ENCODE assay signal across 26 cellular contexts in genomic region chr9:110541950-110542349, GRCh38. TPM values are rescaled to one million over a fixed set of nuclear protein-coding genes. Genes with fewer than 3 reads are reported as not detected.
"Had no signal": no experiment of that assay in that cellular context is flagged by ENCODE, and none has a peak within 500 bp of the region (broad histone marks: within the 10 kb centered on the region; RNA-seq: fewer than 3 reads in every experiment).

No MANE protein-coding gene starts in this region.

- DNase-seq: activated CD4-positive, alpha-beta T cell treated with anti-CD3 and anti-CD28 coated beads for 48 hours; activated CD4-positive, alpha-beta T cell treated with anti-CD3 and anti-CD28 coated beads, Interleukin-2, amount 50 U/mL, for 48 hours; activated CD8-positive, alpha-beta memory T cell treated with anti-CD3 and anti-CD28 coated beads for 24 hours; activated effector memory CD4-positive, alpha-beta T cell treated with Interleukin-2 at 50 U/mL for 16 hours; activated naive CD4-positive, alpha-beta T cell treated with anti-CD3 and anti-CD28 coated beads for 36 hours; activated naive CD8-positive, alpha-beta T cell treated with anti-CD3 and anti-CD28 coated beads for 36 hours; amniotic stem cell; dermis blood vessel endothelial cell; effector CD4-positive, alpha-beta T cell; esophagus squamous epithelium; left lung; lower lobe of right lung; mucosa of descending colon; posterior cingulate gyrus; right cardiac atrium; stimulated activated CD4-positive, alpha-beta T cell treated with anti-CD3 and anti-CD28 coated beads, Interleukin-4, amount 100 ng/mL, for 1 hour; T-helper 1 cell; trophoblast cell; uterus had no signal

- H3K9me3 ChIP-seq: esophagus squamous epithelium, left lung, lower lobe of right lung, mucosa of descending colon, thoracic aorta, uterus had no signal

- H3K4me1 Mint-ChIP-seq: activated naive CD8-positive, alpha-beta T cell treated with anti-CD3 and anti-CD28 coated beads for 36 hours; central memory CD8-positive, alpha-beta T cell had no signal

- H3K4me3 Mint-ChIP-seq: activated naive CD4-positive, alpha-beta T cell treated with anti-CD3 and anti-CD28 coated beads for 36 hours; activated naive CD8-positive, alpha-beta T cell treated with anti-CD3 and anti-CD28 coated beads for 36 hours; central memory CD8-positive, alpha-beta T cell; natural killer cell treated with Interleukin-12 subunit alpha and Interleukin-12 subunit beta and Interleukin-15 and Interleukin-18, amount 100 ng/mL, for 72 hours; stimulated activated naive CD8-positive, alpha-beta T cell treated with anti-CD3 and anti-CD28 coated beads, Interleukin-15, Interleukin-2, amounts not matched to agents 100 ng/mL and 50 ng/mL, for 24 hours; T-helper 2 cell treated with Interferon-gamma antibody and Interleukin-4, amounts not matched to agents 5 μg/mL and 100 μg/mL, for 36 hours had no signal

- H3K36me3 Mint-ChIP-seq: activated naive CD8-positive, alpha-beta T cell treated with anti-CD3 and anti-CD28 coated beads for 36 hours; natural killer cell treated with Interleukin-12 subunit alpha and Interleukin-12 subunit beta and Interleukin-15 and Interleukin-18, amount 100 ng/mL, for 72 hours had no signal

- H3K4me3 ChIP-seq: esophagus squamous epithelium, left lung, lower lobe of right lung, mucosa of descending colon, thoracic aorta, uterus had no signal

- H3K27me3 ChIP-seq: esophagus squamous epithelium, left lung, uterus had no signal

- H3K4me1 ChIP-seq: left lung, uterus had no signal

- H3K27ac Mint-ChIP-seq: activated naive CD4-positive, alpha-beta T cell treated with anti-CD3 and anti-CD28 coated beads for 36 hours; activated naive CD8-positive, alpha-beta T cell treated with anti-CD3 and anti-CD28 coated beads for 36 hours; natural killer cell treated with Interleukin-12 subunit alpha and Interleukin-12 subunit beta and Interleukin-15 and Interleukin-18, amount 100 ng/mL, for 72 hours; stimulated activated naive CD8-positive, alpha-beta T cell treated with anti-CD3 and anti-CD28 coated beads, Interleukin-15, Interleukin-2, amounts not matched to agents 100 ng/mL and 50 ng/mL, for 24 hours; T-helper 2 cell treated with Interferon-gamma antibody and Interleukin-4, amounts not matched to agents 5 μg/mL and 100 μg/mL, for 36 hours had no signal

- H3K36me3 ChIP-seq: esophagus squamous epithelium, left lung, lower lobe of right lung, thoracic aorta, uterus had no signal

- H3K27me3 Mint-ChIP-seq: activated naive CD8-positive, alpha-beta T cell treated with anti-CD3 and anti-CD28 coated beads for 36 hours; central memory CD8-positive, alpha-beta T cell; natural killer cell treated with Interleukin-12 subunit alpha and Interleukin-12 subunit beta and Interleukin-15 and Interleukin-18, amount 100 ng/mL, for 72 hours; stimulated activated naive CD8-positive, alpha-beta T cell treated with anti-CD3 and anti-CD28 coated beads, Interleukin-15, Interleukin-2, amounts not matched to agents 100 ng/mL and 50 ng/mL, for 24 hours had no signal

- H3K27ac ChIP-seq: epithelial cell of prostate, esophagus squamous epithelium, left lung, lower lobe of right lung, thoracic aorta, uterus, VCaP had no signal

- H3K9me3 Mint-ChIP-seq: activated naive CD4-positive, alpha-beta T cell treated with anti-CD3 and anti-CD28 coated beads for 36 hours; activated naive CD8-positive, alpha-beta T cell treated with anti-CD3 and anti-CD28 coated beads for 36 hours; central memory CD8-positive, alpha-beta T cell; stimulated activated naive CD8-positive, alpha-beta T cell treated with anti-CD3 and anti-CD28 coated beads, Interleukin-15, Interleukin-2, amounts not matched to agents 100 ng/mL and 50 ng/mL, for 24 hours; T-helper 2 cell treated with Interferon-gamma antibody and Interleukin-4, amounts not matched to agents 5 μg/mL and 100 μg/mL, for 36 hours had no signal

RNA-seq across cellular contexts. Expression of gene SVEP1, which starts 37.6 kb away (rescaled TPM):
- total RNA-seq: activated naive CD4-positive, alpha-beta T cell treated with anti-CD3 and anti-CD28 coated beads for 36 hours; activated naive CD8-positive, alpha-beta T cell treated with anti-CD3 and anti-CD28 coated beads for 36 hours; natural killer cell treated with Interleukin-12 subunit alpha and Interleukin-12 subunit beta and Interleukin-15 and Interleukin-18, amount 100 ng/mL, for 72 hours had no signal
